1 cellular context compared by ENCODE assay signal in genomic region chr11:69643646-69644045, GRCh38.
TF ChIP-seq lines count a peak whose summit lies in the region.

No MANE protein-coding gene starts in this region.

TF ChIP-seq in GM23338, 12 proteins besides CTCF, POLR2A, EP300 and RAD21 (continued from another document):
- TF ChIP-seq STAT1 (IDR thresholded peaks at IDR 0.05; ENCODE audit: unreplicated experiment): no peak
- no peak for TF ChIP-seq CREB1 (CRISPR knock-in tag; IDR thresholded peaks at IDR 0.05; ENCODE audit: low read depth)
- TF ChIP-seq ETS1 (IDR thresholded peaks at IDR 0.05): no peak
- TF ChIP-seq JUNB (IDR thresholded peaks at IDR 0.05; ENCODE audit: unreplicated experiment): no peak
- TF ChIP-seq ZNF462 (CRISPR knock-in tag; IDR thresholded peaks at IDR 0.05): no peak
